ENCODE assay signal across 1 cellular context in genomic region chr20:50330504-50331313, GRCh38.
TF ChIP-seq lines count a peak whose summit lies in the region.

No MANE protein-coding gene starts in this region.

TF ChIP-seq in HepG2, 621 proteins besides CTCF, POLR2A, EP300 and RAD21 (continued from another document and continues in another):
- TF ChIP-seq ZNF609 (CRISPR knock-in tag; IDR thresholded peaks at IDR 0.05; ENCODE audit: borderline replicate concordance) (0 out of 2 replicates have a peak, but pooled peaks have one; percentile 23), ZNF121 (CRISPR knock-in tag; IDR thresholded peaks at IDR 0.05) (no peak), SSRP1 (CRISPR knock-in tag; IDR thresholded peaks at IDR 0.05) (no peak), MAX (IDR thresholded peaks at IDR 0.05) (peak; percentile 35; the same call in 1 of the 2 replicates), ZNF83 (CRISPR knock-in tag; IDR thresholded peaks at IDR 0.05; ENCODE audit: borderline replicate concordance) (0 out of 2 replicates have a peak, but pooled peaks have one; percentile 27), ZMYM2 (CRISPR knock-in tag; IDR thresholded peaks at IDR 0.05) (no peak), SALL1 (CRISPR knock-in tag; IDR thresholded peaks at IDR 0.05) (peak; percentile 51), ZNF558 (CRISPR knock-in tag; IDR thresholded peaks at IDR 0.05; ENCODE audit: borderline replicate concordance) (no peak), ZBTB43 (CRISPR knock-in tag; conservative IDR thresholded peaks at IDR 0.05) (no peak), ZNF263 (CRISPR knock-in tag; IDR thresholded peaks at IDR 0.05) (peak; percentile 97), THRA (CRISPR knock-in tag; IDR thresholded peaks at IDR 0.05; ENCODE audit: borderline replicate concordance) (0 out of 2 replicates have a peak, but pooled peaks have one; percentile 23), ZNF720 (CRISPR knock-in tag; IDR thresholded peaks at IDR 0.05) (no peak), RERE (CRISPR knock-in tag; IDR thresholded peaks at IDR 0.05; ENCODE audit: low read depth) (0 out of 2 replicates have a peak, but pooled peaks have one; percentile 36), EEA1 (CRISPR knock-in tag; IDR thresholded peaks at IDR 0.05; ENCODE audit: borderline replicate concordance) (peak; percentile 32; the same call in 1 of the 2 replicates), RXRA (CRISPR knock-in tag; IDR thresholded peaks at IDR 0.05) (peak; percentile 70), FIP1L1 (IDR thresholded peaks at IDR 0.05; ENCODE audit: borderline replicate concordance, insufficient read depth, low read depth, low read length) (no peak), ZNF710 (CRISPR knock-in tag; IDR thresholded peaks at IDR 0.05; ENCODE audit: borderline replicate concordance) (0 out of 2 replicates have a peak, but pooled peaks have one; percentile 63), PHF20 (CRISPR knock-in tag; IDR thresholded peaks at IDR 0.05) (no peak), AGO2 (optimal IDR thresholded peaks at IDR 0.05; ENCODE audit: low read depth, low read length) (no peak), HDAC2 (CRISPR knock-in tag; IDR thresholded peaks at IDR 0.05) (peak; percentile 62; the same call in 1 of the 2 replicates), CBX5 (CRISPR knock-in tag; IDR thresholded peaks at IDR 0.05; ENCODE audit: borderline replicate concordance) (peak; percentile 70; the same call in 1 of the 2 replicates), MLX (CRISPR knock-in tag; IDR thresholded peaks at IDR 0.05) (peak; percentile 60; the same call in 1 of the 2 replicates), FOXP1 (IDR thresholded peaks at IDR 0.05) (no peak), FOXP1 (CRISPR knock-in tag; IDR thresholded peaks at IDR 0.05) (peak; percentile 42; the same call in 1 of the 2 replicates), KLF16 (CRISPR knock-in tag; IDR thresholded peaks at IDR 0.05) (peak in 1 of 2 experiments; percentile 53; a peak in 2 of 4 replicates), MEIS1 (CRISPR knock-in tag; IDR thresholded peaks at IDR 0.05; ENCODE audit: borderline replicate concordance) (peak; percentile 22; the same call in 1 of the 2 replicates), DRAP1 (CRISPR knock-in tag; IDR thresholded peaks at IDR 0.05) (peak; percentile 46), ZHX2 (IDR thresholded peaks at IDR 0.05; ENCODE audit: low read depth) (0 out of 2 replicates have a peak, but pooled peaks have one; percentile 27), ZHX2 (CRISPR knock-in tag; IDR thresholded peaks at IDR 0.05; ENCODE audit: borderline replicate concordance) (no peak)
